In genomic region chr9:93159601-93160418, GRCh38 we compare ENCODE assay signal across 1 cellular context.
TF ChIP-seq lines count a peak whose summit lies in the region.

No MANE protein-coding gene starts in this region.

TF ChIP-seq in HepG2, 621 proteins besides CTCF, POLR2A, EP300 and RAD21 (continued from another document and continues in another):
- TF ChIP-seq, protein P1, sequence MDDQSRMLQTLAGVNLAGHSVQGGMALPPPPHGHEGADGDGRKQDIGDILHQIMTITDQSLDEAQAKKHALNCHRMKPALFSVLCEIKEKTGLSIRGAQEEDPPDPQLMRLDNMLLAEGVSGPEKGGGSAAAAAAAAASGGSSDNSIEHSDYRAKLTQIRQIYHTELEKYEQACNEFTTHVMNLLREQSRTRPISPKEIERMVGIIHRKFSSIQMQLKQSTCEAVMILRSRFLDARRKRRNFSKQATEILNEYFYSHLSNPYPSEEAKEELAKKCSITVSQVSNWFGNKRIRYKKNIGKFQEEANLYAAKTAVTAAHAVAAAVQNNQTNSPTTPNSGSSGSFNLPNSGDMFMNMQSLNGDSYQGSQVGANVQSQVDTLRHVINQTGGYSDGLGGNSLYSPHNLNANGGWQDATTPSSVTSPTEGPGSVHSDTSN (CRISPR knock-in tag; IDR thresholded peaks at IDR 0.05; ENCODE audit: borderline replicate concordance) = no peak
- TF ChIP-seq ZNF563 (CRISPR knock-in tag; IDR thresholded peaks at IDR 0.05) = no peak
- TF ChIP-seq NRL (CRISPR knock-in tag; IDR thresholded peaks at IDR 0.05; ENCODE audit: borderline replicate concordance) = no peak
- no peak for TF ChIP-seq ATF7 (IDR thresholded peaks at IDR 0.05)
- TF ChIP-seq ATF7 (CRISPR knock-in tag; IDR thresholded peaks at IDR 0.05) = no peak
- TF ChIP-seq THAP9 (CRISPR knock-in tag; IDR thresholded peaks at IDR 0.05; ENCODE audit: borderline replicate concordance) = no peak; the same call in 1 of the 2 replicates
- TF ChIP-seq, protein P2, sequence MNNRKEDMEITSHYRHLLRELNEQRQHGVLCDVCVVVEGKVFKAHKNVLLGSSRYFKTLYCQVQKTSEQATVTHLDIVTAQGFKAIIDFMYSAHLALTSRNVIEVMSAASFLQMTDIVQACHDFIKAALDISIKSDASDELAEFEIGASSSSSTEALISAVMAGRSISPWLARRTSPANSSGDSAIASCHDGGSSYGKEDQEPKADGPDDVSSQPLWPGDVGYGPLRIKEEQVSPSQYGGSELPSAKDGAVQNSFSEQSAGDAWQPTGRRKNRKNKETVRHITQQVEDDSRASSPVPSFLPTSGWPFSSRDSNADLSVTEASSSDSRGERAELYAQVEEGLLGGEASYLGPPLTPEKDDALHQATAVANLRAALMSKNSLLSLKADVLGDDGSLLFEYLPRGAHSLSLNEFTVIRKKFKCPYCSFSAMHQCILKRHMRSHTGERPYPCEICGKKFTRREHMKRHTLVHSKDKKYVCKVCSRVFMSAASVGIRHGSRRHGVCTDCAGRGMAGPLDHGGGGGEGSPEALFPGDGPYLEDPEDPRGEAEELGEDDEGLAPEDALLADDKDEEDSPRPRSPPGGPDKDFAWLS (CRISPR knock-in tag; IDR thresholded peaks at IDR 0.05; ENCODE audit: borderline replicate concordance) = no peak
- no peak for TF ChIP-seq CREB3 (CRISPR knock-in tag; IDR thresholded peaks at IDR 0.05)
- TF ChIP-seq TRIM24 (CRISPR knock-in tag; IDR thresholded peaks at IDR 0.05) = no peak
- TF ChIP-seq GLMP (CRISPR knock-in tag; IDR thresholded peaks at IDR 0.05; ENCODE audit: borderline replicate concordance) = no peak
- TF ChIP-seq HOXA5 (CRISPR knock-in tag; IDR thresholded peaks at IDR 0.05) = 0 out of 2 replicates have a peak, but pooled peaks have one; percentile 51
- no peak for TF ChIP-seq CENPX (CRISPR knock-in tag; IDR thresholded peaks at IDR 0.05)
- no peak for TF ChIP-seq ZBTB2 (CRISPR knock-in tag; IDR thresholded peaks at IDR 0.05; ENCODE audit: low read depth)
- TF ChIP-seq ZNF546 (CRISPR knock-in tag; conservative IDR thresholded peaks at IDR 0.05) = no peak
- peak; percentile 60 for TF ChIP-seq ARID5B (CRISPR knock-in tag; IDR thresholded peaks at IDR 0.05)
- TF ChIP-seq, protein P3, sequence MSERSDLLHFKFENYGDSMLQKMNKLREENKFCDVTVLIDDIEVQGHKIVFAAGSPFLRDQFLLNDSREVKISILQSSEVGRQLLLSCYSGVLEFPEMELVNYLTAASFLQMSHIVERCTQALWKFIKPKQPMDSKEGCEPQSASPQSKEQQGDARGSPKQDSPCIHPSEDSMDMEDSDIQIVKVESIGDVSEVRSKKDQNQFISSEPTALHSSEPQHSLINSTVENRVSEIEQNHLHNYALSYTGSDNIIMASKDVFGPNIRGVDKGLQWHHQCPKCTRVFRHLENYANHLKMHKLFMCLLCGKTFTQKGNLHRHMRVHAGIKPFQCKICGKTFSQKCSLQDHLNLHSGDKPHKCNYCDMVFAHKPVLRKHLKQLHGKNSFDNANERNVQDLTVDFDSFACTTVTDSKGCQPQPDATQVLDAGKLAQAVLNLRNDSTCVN (CRISPR knock-in tag; IDR thresholded peaks at IDR 0.05; ENCODE audit: borderline replicate concordance) = 0 out of 2 replicates have a peak, but pooled peaks have one; percentile 53
- no peak for TF ChIP-seq ISL2 (CRISPR knock-in tag; IDR thresholded peaks at IDR 0.05)
- TF ChIP-seq, protein P4, sequence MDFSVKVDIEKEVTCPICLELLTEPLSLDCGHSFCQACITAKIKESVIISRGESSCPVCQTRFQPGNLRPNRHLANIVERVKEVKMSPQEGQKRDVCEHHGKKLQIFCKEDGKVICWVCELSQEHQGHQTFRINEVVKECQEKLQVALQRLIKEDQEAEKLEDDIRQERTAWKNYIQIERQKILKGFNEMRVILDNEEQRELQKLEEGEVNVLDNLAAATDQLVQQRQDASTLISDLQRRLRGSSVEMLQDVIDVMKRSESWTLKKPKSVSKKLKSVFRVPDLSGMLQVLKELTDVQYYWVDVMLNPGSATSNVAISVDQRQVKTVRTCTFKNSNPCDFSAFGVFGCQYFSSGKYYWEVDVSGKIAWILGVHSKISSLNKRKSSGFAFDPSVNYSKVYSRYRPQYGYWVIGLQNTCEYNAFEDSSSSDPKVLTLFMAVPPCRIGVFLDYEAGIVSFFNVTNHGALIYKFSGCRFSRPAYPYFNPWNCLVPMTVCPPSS (IDR thresholded peaks at IDR 0.05) = no peak
- 0 out of 2 replicates have a peak, but pooled peaks have one; percentile 34 for TF ChIP-seq HMG20A (CRISPR knock-in tag; IDR thresholded peaks at IDR 0.05; ENCODE audit: borderline replicate concordance)
- no peak for TF ChIP-seq KLF6 (CRISPR knock-in tag; IDR thresholded peaks at IDR 0.05)
- peak; percentile 67; the same call in 1 of the 2 replicates for TF ChIP-seq ZBTB33 (CRISPR knock-in tag; IDR thresholded peaks at IDR 0.05)
- TF ChIP-seq DDIT3 (CRISPR knock-in tag; IDR thresholded peaks at IDR 0.05) = no peak
- no peak for TF ChIP-seq HNRNPUL1 (IDR thresholded peaks at IDR 0.05; ENCODE audit: low read depth, low read length)
- peak; percentile 57; the same call in 1 of the 2 replicates for TF ChIP-seq RXRB (CRISPR knock-in tag; IDR thresholded peaks at IDR 0.05; ENCODE audit: borderline replicate concordance)
- TF ChIP-seq GABPB1 (CRISPR knock-in tag; IDR thresholded peaks at IDR 0.05) = peak; percentile 64; the same call in 1 of the 2 replicates
- no peak for TF ChIP-seq JUNB (CRISPR knock-in tag; IDR thresholded peaks at IDR 0.05; ENCODE audit: borderline replicate concordance)
- no peak for TF ChIP-seq HMGA1 (CRISPR knock-in tag; conservative IDR thresholded peaks at IDR 0.05)
- TF ChIP-seq, protein P5, sequence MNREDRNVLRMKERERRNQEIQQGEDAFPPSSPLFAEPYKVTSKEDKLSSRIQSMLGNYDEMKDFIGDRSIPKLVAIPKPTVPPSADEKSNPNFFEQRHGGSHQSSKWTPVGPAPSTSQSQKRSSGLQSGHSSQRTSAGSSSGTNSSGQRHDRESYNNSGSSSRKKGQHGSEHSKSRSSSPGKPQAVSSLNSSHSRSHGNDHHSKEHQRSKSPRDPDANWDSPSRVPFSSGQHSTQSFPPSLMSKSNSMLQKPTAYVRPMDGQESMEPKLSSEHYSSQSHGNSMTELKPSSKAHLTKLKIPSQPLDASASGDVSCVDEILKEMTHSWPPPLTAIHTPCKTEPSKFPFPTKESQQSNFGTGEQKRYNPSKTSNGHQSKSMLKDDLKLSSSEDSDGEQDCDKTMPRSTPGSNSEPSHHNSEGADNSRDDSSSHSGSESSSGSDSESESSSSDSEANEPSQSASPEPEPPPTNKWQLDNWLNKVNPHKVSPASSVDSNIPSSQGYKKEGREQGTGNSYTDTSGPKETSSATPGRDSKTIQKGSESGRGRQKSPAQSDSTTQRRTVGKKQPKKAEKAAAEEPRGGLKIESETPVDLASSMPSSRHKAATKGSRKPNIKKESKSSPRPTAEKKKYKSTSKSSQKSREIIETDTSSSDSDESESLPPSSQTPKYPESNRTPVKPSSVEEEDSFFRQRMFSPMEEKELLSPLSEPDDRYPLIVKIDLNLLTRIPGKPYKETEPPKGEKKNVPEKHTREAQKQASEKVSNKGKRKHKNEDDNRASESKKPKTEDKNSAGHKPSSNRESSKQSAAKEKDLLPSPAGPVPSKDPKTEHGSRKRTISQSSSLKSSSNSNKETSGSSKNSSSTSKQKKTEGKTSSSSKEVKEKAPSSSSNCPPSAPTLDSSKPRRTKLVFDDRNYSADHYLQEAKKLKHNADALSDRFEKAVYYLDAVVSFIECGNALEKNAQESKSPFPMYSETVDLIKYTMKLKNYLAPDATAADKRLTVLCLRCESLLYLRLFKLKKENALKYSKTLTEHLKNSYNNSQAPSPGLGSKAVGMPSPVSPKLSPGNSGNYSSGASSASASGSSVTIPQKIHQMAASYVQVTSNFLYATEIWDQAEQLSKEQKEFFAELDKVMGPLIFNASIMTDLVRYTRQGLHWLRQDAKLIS (CRISPR knock-in tag; IDR thresholded peaks at IDR 0.05) = no peak
- no peak for TF ChIP-seq MEF2D (CRISPR knock-in tag; IDR thresholded peaks at IDR 0.05)
- TF ChIP-seq FOSL2 (CRISPR knock-in tag; IDR thresholded peaks at IDR 0.05) = peak; percentile 62
- TF ChIP-seq ZNF713 (CRISPR knock-in tag; IDR thresholded peaks at IDR 0.05) = no peak
